ENCODE assay signal across 21 cellular contexts in the genomic region with DNA sequence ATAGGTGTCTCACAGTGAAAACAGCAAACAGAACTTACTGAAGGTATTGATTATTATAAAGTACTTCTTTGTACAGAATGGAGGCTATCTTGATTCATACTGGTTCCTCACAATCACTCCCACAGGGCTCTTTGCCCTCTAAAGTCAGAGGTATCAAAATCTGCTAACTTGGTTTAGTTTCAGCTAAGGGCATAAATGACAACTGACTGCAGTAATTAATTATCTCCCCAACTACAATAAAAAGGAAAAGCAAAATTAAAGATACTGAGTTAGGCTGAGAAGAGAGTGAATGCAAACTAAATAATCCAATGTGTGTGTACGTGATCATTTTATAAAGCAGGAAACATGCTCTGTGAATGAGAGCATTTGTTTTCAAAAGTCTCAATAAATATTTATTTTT.
DNase-seq lines count a peak whose midpoint lies in the region; ATAC-seq and TF ChIP-seq lines count a peak whose summit lies in the region.
"Had no signal": no experiment of that assay in that cellular context is flagged by ENCODE, and none has a peak within 500 bp of the region (broad histone marks: within the 10 kb centered on the region; RNA-seq: fewer than 3 reads in every experiment).

No MANE protein-coding gene starts in this region.

- 65% methylated on average over 1 of the region's 1 CpG for WGBS in hepatocyte (ENCODE audit: low lambda C conversion rate, missing lambda C conversion rate)

- no peaks in the 10 kb centered on the region for H3K4me1 ChIP-seq in hepatocyte (ENCODE audit: insufficient read depth)

- H3K9me3 ChIP-seq in hepatocyte (ENCODE audit: low read depth) = no peaks in the 10 kb centered on the region
- H3K9me3 ChIP-seq: SK-N-SH had no signal

- no peak for TF ChIP-seq CTCF in hepatocyte (IDR thresholded peaks at IDR 0.05; ENCODE audit: poor library complexity)

- H3K27me3 ChIP-seq in hepatocyte = no peaks in the 10 kb centered on the region

- H3K27ac ChIP-seq in substantia nigra (ENCODE audit: low read depth, low read length, poor library complexity, severe bottlenecking) = peak overlapping the region; percentile 89
- H3K27ac ChIP-seq in hepatocyte = no peak overlapping the region
- H3K27ac ChIP-seq: C4-2B had no signal

- H3K4me2 ChIP-seq in hepatocyte = no peak overlapping the region
- H3K4me2 ChIP-seq: SK-N-SH had no signal

- no peak for ATAC-seq in HG03159 (IDR thresholded peaks at IDR 0.05; ENCODE audit: unreplicated experiment)

- H3K4me3 ChIP-seq in hepatocyte = no peak overlapping the region

- H3K79me2 ChIP-seq in hepatocyte = no peaks in the 10 kb centered on the region

- peak; percentile 42 for DNase-seq in DMS53 (lab: John Stamatoyannopoulos, UW)
- DNase-seq in DMS53 treated with DMSO at 0.1 percent for 48 hours (lab: John Stamatoyannopoulos, UW; ENCODE audit: unreplicated experiment) = no peak
- peak; percentile 52 for DNase-seq in NCI-H774 (lab: John Stamatoyannopoulos, UW)
- DNase-seq in globus pallidus (ENCODE audit: low spot score) = peak; percentile 74
- no peak for DNase-seq in substantia nigra (lab: John Stamatoyannopoulos, UW)
- DNase-seq in hepatocyte (ENCODE audit: low spot score) = no peak
- DNase-seq in AML-193 (lab: John Stamatoyannopoulos, UW) = no peak
- DNase-seq: 8988T; Calu3; CD8-positive, alpha-beta memory T cell; DMS153; GDM1; Karpas-422; NCI-H187; NCI-H345; NCI-H524; NK-92 treated with Interleukin-12 subunit alpha and Interleukin-12 subunit beta, amount 100 ng/mL, for 24 hours; SIG-M5; SK-N-SH had no signal

- no peaks in the 10 kb centered on the region for H3K9me2 ChIP-seq in hepatocyte (replicated peaks; ENCODE audit: insufficient read depth)

- H4K20me1 ChIP-seq in hepatocyte (ENCODE audit: insufficient read depth, poor library complexity, severe bottlenecking) = no peaks in the 10 kb centered on the region

- no peaks in the 10 kb centered on the region for H3K36me3 ChIP-seq in hepatocyte (replicated peaks; ENCODE audit: insufficient read depth, low read depth)

- H2AFZ ChIP-seq in hepatocyte = no peak overlapping the region

Comparison
In these comparisons a context has a peak if more than half of its experiments do, and no peak if none do; other contexts are left out.
1. DNase-seq: peak in DMS53 (single experiment), NCI-H774 (single experiment) and globus pallidus (single experiment); none in DMS53 treated with DMSO at 0.1 percent for 48 hours (single experiment), substantia nigra (0 of 49), hepatocyte (single experiment) and AML-193 (0 of 2).